In genomic region chr5:9889511-9889910, GRCh38 we compare ENCODE assay signal across 30 cellular contexts.
"Had no signal": no experiment of that assay in that cellular context is flagged by ENCODE, and none has a peak within 500 bp of the region (broad histone marks: within the 10 kb centered on the region; RNA-seq: fewer than 3 reads in every experiment).

No MANE protein-coding gene starts in this region.

- H3K4me1 ChIP-seq: neural progenitor cell, psoas muscle, right lobe of liver, sigmoid colon, spleen, suprapubic skin, testis, transverse colon, upper lobe of right lung, uterus had no signal

- H3K27ac ChIP-seq: neural progenitor cell, ovary, parathyroid adenoma, psoas muscle, right lobe of liver, sigmoid colon, spleen, suprapubic skin, testis, tibial artery, transverse colon, upper lobe of right lung, uterus had no signal

- FAIRE-seq: small intestine had no signal

- H3K4me1 Mint-ChIP-seq: naive thymus-derived CD8-positive, alpha-beta T cell; stimulated activated memory B cell treated with anti-CD40 and anti-IgM and Interleukin-4, amounts not matched to agents 10 μg/mL and 1 μg/mL and 100 μg/mL, for 72 hours; stimulated activated naive CD8-positive, alpha-beta T cell treated with anti-CD3 and anti-CD28 coated beads, Interleukin-15, amount 100 ng/mL, for 72 hours had no signal

- H3K4me3 Mint-ChIP-seq: naive thymus-derived CD8-positive, alpha-beta T cell; natural killer cell treated with Interleukin-12 subunit alpha and Interleukin-12 subunit beta and Interleukin-15 and Interleukin-18, amount 100 ng/mL, for 72 hours; neural progenitor cell; stimulated activated memory B cell treated with anti-CD40 and anti-IgM and Interleukin-4, amounts not matched to agents 10 μg/mL and 1 μg/mL and 100 μg/mL, for 72 hours; stimulated activated naive CD8-positive, alpha-beta T cell treated with anti-CD3 and anti-CD28 coated beads, Interleukin-15, amount 100 ng/mL, for 72 hours; type B pancreatic cell had no signal

- DNase-seq: naive thymus-derived CD8-positive, alpha-beta T cell; occipital lobe; ovary; posterior cingulate gyrus; psoas muscle; right cardiac atrium; right lobe of liver; sigmoid colon; small intestine; spleen; stimulated activated CD4-positive, alpha-beta T cell treated with anti-CD3 and anti-CD28 coated beads, Interleukin-12 subunit alpha, Interleukin-12 subunit beta, amount 100 ng/mL, for 4 hours; stimulated activated CD4-positive, alpha-beta T cell treated with anti-CD3 and anti-CD28 coated beads, Interleukin-1b, Interleukin-23, amount 100 ng/mL, for 48 hours; stimulated activated CD4-positive, alpha-beta T cell treated with anti-CD3 and anti-CD28 coated beads, Interleukin-4, amount 100 ng/mL, for 1 hour; stimulated activated CD4-positive, alpha-beta T cell treated with anti-CD3 and anti-CD28 coated beads, Interleukin-4, amount 100 ng/mL, for 4 hours; stimulated activated CD8-positive, alpha-beta memory T cell treated with anti-CD3 and anti-CD28 coated beads, Interleukin-4, amount 100 ng/mL, for 48 hours; stimulated activated naive CD4-positive, alpha-beta T cell; stimulated activated naive CD8-positive, alpha-beta T cell treated with anti-CD3 and anti-CD28 coated beads, Interleukin-15, amount 100 ng/mL, for 72 hours; stimulated activated naive CD8-positive, alpha-beta T cell treated with anti-CD3 and anti-CD28 coated beads, Interleukin-15, Interleukin-2, amounts not matched to agents 100 U/mL and 50 U/mL, for 24 hours; substantia nigra; testis; tibial artery; transverse colon; upper lobe of right lung; uterus had no signal

- H3K27ac Mint-ChIP-seq: naive thymus-derived CD8-positive, alpha-beta T cell; natural killer cell treated with Interleukin-12 subunit alpha and Interleukin-12 subunit beta and Interleukin-15 and Interleukin-18, amount 100 ng/mL, for 72 hours; neural progenitor cell; stimulated activated memory B cell treated with anti-CD40 and anti-IgM and Interleukin-4, amounts not matched to agents 10 μg/mL and 1 μg/mL and 100 μg/mL, for 72 hours; type B pancreatic cell had no signal

- H3K27me3 ChIP-seq: neural progenitor cell, ovary, right lobe of liver, sigmoid colon, spleen, suprapubic skin, testis, tibial artery, transverse colon, upper lobe of right lung, uterus had no signal

- H3K36me3 ChIP-seq: neural progenitor cell, ovary, right lobe of liver, sigmoid colon, spleen, suprapubic skin, tibial artery, transverse colon, upper lobe of right lung, uterus had no signal

- H3K4me3 ChIP-seq: neural progenitor cell, ovary, psoas muscle, right lobe of liver, sigmoid colon, spleen, suprapubic skin, testis, tibial artery, transverse colon, upper lobe of right lung, uterus had no signal

- H3K9ac ChIP-seq: neural progenitor cell, parathyroid adenoma had no signal

- H3K9me3 Mint-ChIP-seq: type B pancreatic cell had no signal

- H3K36me3 Mint-ChIP-seq: naive thymus-derived CD8-positive, alpha-beta T cell; natural killer cell treated with Interleukin-12 subunit alpha and Interleukin-12 subunit beta and Interleukin-15 and Interleukin-18, amount 100 ng/mL, for 72 hours; neural progenitor cell; stimulated activated memory B cell treated with anti-CD40 and anti-IgM and Interleukin-4, amounts not matched to agents 10 μg/mL and 1 μg/mL and 100 μg/mL, for 72 hours; type B pancreatic cell had no signal

- H3K9me3 ChIP-seq: ovary, psoas muscle, right lobe of liver, sigmoid colon, suprapubic skin, testis, transverse colon, upper lobe of right lung, uterus had no signal

- H3K4me2 ChIP-seq: neural progenitor cell had no signal

- H2AFZ ChIP-seq: neural progenitor cell, parathyroid adenoma had no signal

- H3K27me3 Mint-ChIP-seq: natural killer cell treated with Interleukin-12 subunit alpha and Interleukin-12 subunit beta and Interleukin-15 and Interleukin-18, amount 100 ng/mL, for 72 hours; stimulated activated memory B cell treated with anti-CD40 and anti-IgM and Interleukin-4, amounts not matched to agents 10 μg/mL and 1 μg/mL and 100 μg/mL, for 72 hours; stimulated activated naive CD8-positive, alpha-beta T cell treated with anti-CD3 and anti-CD28 coated beads, Interleukin-15, amount 100 ng/mL, for 72 hours had no signal

- ATAC-seq: naive thymus-derived CD8-positive, alpha-beta T cell; natural killer cell treated with Interleukin-12 subunit alpha and Interleukin-12 subunit beta and Interleukin-15 and Interleukin-18, amount 100 ng/mL, for 72 hours; psoas muscle; right cardiac atrium; right lobe of liver; stimulated activated memory B cell treated with anti-CD40 and anti-IgM and Interleukin-4, amounts not matched to agents 10 μg/mL and 1 μg/mL and 100 μg/mL, for 72 hours; stimulated activated naive CD8-positive, alpha-beta T cell treated with anti-CD3 and anti-CD28 coated beads, Interleukin-15, amount 100 ng/mL, for 72 hours; stimulated activated naive CD8-positive, alpha-beta T cell treated with anti-CD3 and anti-CD28 coated beads, Interleukin-15, Interleukin-2, amounts not matched to agents 100 U/mL and 50 U/mL, for 24 hours; upper lobe of right lung had no signal
